ENCODE assay signal across 8 cellular contexts in genomic region chr22:36461665-36462474, GRCh38. TPM values are rescaled to one million over a fixed set of nuclear protein-coding genes. Genes with fewer than 3 reads are reported as not detected.
A peak's percentile ranks its signal among the peaks of the same experiment; 100 is the strongest.
DNase-seq lines count a peak whose midpoint lies in the region; ATAC-seq and TF ChIP-seq lines count a peak whose summit lies in the region.

No MANE protein-coding gene starts in this region.

- H3K9me3 ChIP-seq in AG04450 (ENCODE audit: control insufficient read depth, insufficient read depth, low read length) (peaks cover 5% of the 10 kb centered on the region; the same call in 1 of the 2 replicates), mesodermal cell (ENCODE audit: control insufficient read depth, low read length) (no peaks in the 10 kb centered on the region)

- no peak for ATAC-seq in natural killer cell

- 63 to 78% methylated on average over 8 to 9 of the region's 12 CpGs for WGBS in mesodermal cell (ENCODE audit: insufficient coverage in 2 of 2), 2 experiments

- DNase-seq in AG04450 (ENCODE audit: low read depth, low spot score) (peak; percentile 93), M059J (ENCODE audit: low read depth) (peak; percentile 97), choroid plexus epithelial cell (ENCODE audit: low read depth) (peak; percentile 85), NCI-H345 treated with DMSO at 0.1 percent for 48 hours (lab: John Stamatoyannopoulos, UW; ENCODE audit: unreplicated experiment) (no peak), natural killer cell (no peak), Ammon's horn (ENCODE audit: low spot score) (no peak)
- DNase-seq in activated CD4-positive, alpha-beta T cell treated with anti-CD3 and anti-CD28 coated beads, Interleukin-2, amount 10 ng/mL, durations not matched to agents 24 days and 14 days: no peak

- no peaks in the 10 kb centered on the region for H3K27me3 ChIP-seq in AG04450 (ENCODE audit: control insufficient read depth, insufficient read depth, low read length)

- intact Hi-C loops in natural killer cell (cut with micrococcal nuclease): no loop called here
- intact Hi-C loops in activated CD4-positive, alpha-beta T cell treated with anti-CD3 and anti-CD28 coated beads, Interleukin-2, amount 10 ng/mL, durations not matched to agents 24 days and 14 days (cut with micrococcal nuclease): no loop called here

- POLR2A ChIA-PET in AG04450 (lab: Yijun Ruan, JAX): interaction anchor here (0.7 to 2.1 kb wide), 10 partner anchors 9 to 106 kb away, joined by 3 to 31 read pairs (median 3); partner anchors contain the start of gene MYH9

- no peak overlapping the region for H3K4me3 ChIP-seq in AG04450 (ENCODE audit: low read depth, low read length)
- H3K4me3 ChIP-seq in choroid plexus epithelial cell (ENCODE audit: low read depth, low read length): no peak overlapping the region
- no peak overlapping the region for H3K4me3 ChIP-seq in mesodermal cell (ENCODE audit: extremely low read depth, insufficient read depth, low read length, poor library complexity, severe bottlenecking)

- H3K36me3 ChIP-seq in mesodermal cell (ENCODE audit: control insufficient read depth, insufficient read depth, low read length): peaks cover 8% of the 10 kb centered on the region

- TF ChIP-seq CTCF in AG04450 (IDR thresholded peaks at IDR 0.05; ENCODE audit: low read depth, low read length): no peak
- TF ChIP-seq CTCF in choroid plexus epithelial cell (conservative IDR thresholded peaks at IDR 0.05; ENCODE audit: low read depth, low read length): no peak
- no peak for TF ChIP-seq CTCF in natural killer cell (IDR thresholded peaks at IDR 0.05)

- no peaks in the 10 kb centered on the region for H3K27me3 Mint-ChIP-seq in natural killer cell (ENCODE audit: low read depth in 2 of 2)
- no peaks in the 10 kb centered on the region for H3K27me3 Mint-ChIP-seq in activated CD4-positive, alpha-beta T cell treated with anti-CD3 and anti-CD28 coated beads, Interleukin-2, amount 10 ng/mL, durations not matched to agents 24 days and 14 days

- no peaks in the 10 kb centered on the region for H3K9me3 Mint-ChIP-seq in natural killer cell
- H3K9me3 Mint-ChIP-seq in activated CD4-positive, alpha-beta T cell treated with anti-CD3 and anti-CD28 coated beads, Interleukin-2, amount 10 ng/mL, durations not matched to agents 24 days and 14 days: no peaks in the 10 kb centered on the region

- peaks cover 57% of the 10 kb centered on the region for H3K4me1 ChIP-seq in mesodermal cell (ENCODE audit: control insufficient read depth, insufficient read depth, low read length, poor library complexity, severe bottlenecking)

- H3K4me1 Mint-ChIP-seq in natural killer cell: peaks cover 3 to 4% of the 10 kb centered on the region in 2 donors
- H3K4me1 Mint-ChIP-seq in activated CD4-positive, alpha-beta T cell treated with anti-CD3 and anti-CD28 coated beads, Interleukin-2, amount 10 ng/mL, durations not matched to agents 24 days and 14 days: peaks cover 11% of the 10 kb centered on the region

- no peaks in the 10 kb centered on the region for H3K36me3 Mint-ChIP-seq in natural killer cell
- peaks cover under 1% of the 10 kb centered on the region for H3K36me3 Mint-ChIP-seq in activated CD4-positive, alpha-beta T cell treated with anti-CD3 and anti-CD28 coated beads, Interleukin-2, amount 10 ng/mL, durations not matched to agents 24 days and 14 days (ENCODE audit: low read depth)

- no peak overlapping the region for H3K27ac Mint-ChIP-seq in natural killer cell
- no peak overlapping the region for H3K27ac Mint-ChIP-seq in activated CD4-positive, alpha-beta T cell treated with anti-CD3 and anti-CD28 coated beads, Interleukin-2, amount 10 ng/mL, durations not matched to agents 24 days and 14 days

- peak overlapping the region; percentile 89 for H3K27ac ChIP-seq in AG04450 (ENCODE audit: low read depth, low read length)
- peak overlapping the region; percentile 83 for H3K27ac ChIP-seq in mesodermal cell (ENCODE audit: low read depth, low read length, severe bottlenecking)

- CTCF ChIA-PET in AG04450 (lab: Charles Lee): no interaction called here

- no peak overlapping the region for H3K4me3 Mint-ChIP-seq in natural killer cell
- no peak overlapping the region for H3K4me3 Mint-ChIP-seq in activated CD4-positive, alpha-beta T cell treated with anti-CD3 and anti-CD28 coated beads, Interleukin-2, amount 10 ng/mL, durations not matched to agents 24 days and 14 days

RNA-seq across cellular contexts. Expression of gene TXN2, which starts 19.6 kb away (rescaled TPM):
- polyA plus RNA-seq in AG04450 (2011; rRNA removed): 157 and 168 TPM in 2 replicates
- polyA minus RNA-seq in AG04450 (2011; rRNA and poly(A)+ RNA removed): 88.0 and 98.3 TPM in 2 replicates
- total RNA-seq in M059J (2014; rRNA removed; shearing (Covaris generic)): 8.3 and 16.7 TPM in 2 replicates
- 68.8 TPM for polyA plus RNA-seq in mesodermal cell (2013, experiment 1 of 2)
- 64.2 TPM for polyA plus RNA-seq in mesodermal cell (2013, experiment 2 of 2)
- total RNA-seq in natural killer cell: 10 to 100 TPM; 35.5 to 45.4 (median 41.5) TPM
- total RNA-seq in activated CD4-positive, alpha-beta T cell treated with anti-CD3 and anti-CD28 coated beads, Interleukin-2, amount 10 ng/mL, durations not matched to agents 24 days and 14 days: 96.5 and 98.7 TPM in 2 replicates

RNA-seq across cellular contexts. Expression of gene FOXRED2, which starts 45.0 kb away (rescaled TPM):
- polyA plus RNA-seq in AG04450 (2011; rRNA removed): 2.4 and 3.3 TPM in 2 replicates
- 3.7 and 5.1 TPM in 2 replicates for polyA minus RNA-seq in AG04450 (2011; rRNA and poly(A)+ RNA removed)
- 18.0 and 19.6 TPM in 2 replicates for total RNA-seq in M059J (2014; rRNA removed; shearing (Covaris generic))
- 6.3 TPM for polyA plus RNA-seq in mesodermal cell (2013, experiment 1 of 2)
- 4.8 TPM for polyA plus RNA-seq in mesodermal cell (2013, experiment 2 of 2)
- 1 to 10 TPM; 1.7 to 2.0 (median 1.9) TPM for total RNA-seq in natural killer cell
- total RNA-seq in activated CD4-positive, alpha-beta T cell treated with anti-CD3 and anti-CD28 coated beads, Interleukin-2, amount 10 ng/mL, durations not matched to agents 24 days and 14 days: 25.4 and 26.3 TPM in 2 replicates

Comparison
In these comparisons a context has a peak if more than half of its experiments do, and no peak if none do; other contexts are left out.
1. DNase-seq: peak in AG04450 (single experiment), M059J (single experiment) and choroid plexus epithelial cell (single experiment); none in NCI-H345 treated with DMSO at 0.1 percent for 48 hours (single experiment), natural killer cell (single experiment), Ammon's horn (single experiment) and activated CD4-positive, alpha-beta T cell treated with anti-CD3 and anti-CD28 coated beads, Interleukin-2, amount 10 ng/mL, durations not matched to agents 24 days and 14 days (single experiment).